Comparison of ENCODE assay signal across 25 cellular contexts in genomic region chr14:63781686-63782085, GRCh38. TPM values are rescaled to one million over a fixed set of nuclear protein-coding genes. Genes with fewer than 3 reads are reported as not detected.
A peak's percentile ranks its signal among the peaks of the same experiment; 100 is the strongest.
DNase-seq lines count a peak whose midpoint lies in the region; ATAC-seq, FAIRE-seq and TF ChIP-seq lines count a peak whose summit lies in the region.
"Had no signal": no experiment of that assay in that cellular context is flagged by ENCODE, and none has a peak within 500 bp of the region (broad histone marks: within the 10 kb centered on the region; RNA-seq: fewer than 3 reads in every experiment).

No MANE protein-coding gene starts in this region.

- intact Hi-C loops in HepG2 (cut with micrococcal nuclease; ENCODE audit: unreplicated experiment), result no loop called here
- intact Hi-C loops in right lobe of liver (cut with DNase I), result no loop called here

- DNase-seq in HepG2 (ENCODE audit: low spot score), result peak; percentile 23
- DNase-seq in right lobe of liver, result no peak
- DNase-seq in HTR-8/SVneo (ENCODE audit: insufficient read length, low spot score), result no peak
- peak; percentile 43 for DNase-seq in bronchial epithelial cell (ENCODE audit: low read depth)
- DNase-seq in GDM1 (lab: John Stamatoyannopoulos, UW), result no peak
- no peak for DNase-seq in NCI-H187 (lab: John Stamatoyannopoulos, UW)
- DNase-seq: BE2C; DMS79 treated with DMSO at 0.1 percent for 48 hours; GM23248; HCEC 1CT; Kasumi-1; MM.1S; NCI-H1048; NCI-H1436 treated with DMSO at 0.1 percent for 48 hours; NCI-H2029; NCI-H226; NCI-H524; NCI-H774; NK-92 treated with Interleukin-12 subunit alpha and Interleukin-12 subunit beta, amount 100 ng/mL, for 24 hours; Peyer's patch; T-helper 1 cell had no signal

- BruUV-seq in HepG2 (replicated peaks; lab: Mats Ljungman, UMichigan), result no TSS peak

- in situ Hi-C loops in HepG2 (cut with HindIII; ENCODE audit: extremely low pct_ligation_motif_present, low pct_unique_long_range_greater_than_20kb), result no loop called here

- no peaks in the 10 kb centered on the region for H3K79me2 ChIP-seq in HepG2 (ENCODE audit: insufficient read depth, low read length)

- CTCF ChIA-PET in HepG2 (lab: Yijun Ruan, JAX; ENCODE audit: low intra/inter-chr PET ratio, low total read pairs), result no interaction called here

- H3K4me3 ChIP-seq in HepG2 (replicated peaks in 1 of 3; ENCODE audit: insufficient read depth in 1 of 3, low read depth in 2 of 3, low read length in 3 of 3), result no peak overlapping the region
- no peak overlapping the region for H3K4me3 ChIP-seq in right lobe of liver
- no peak overlapping the region for H3K4me3 ChIP-seq in bronchial epithelial cell (ENCODE audit: low read depth, low read length)
- H3K4me3 ChIP-seq: GM23248, Peyer's patch, SJSA1 had no signal

- FAIRE-seq in HepG2 (lab: Jason Lieb, UNC), result no peak
- FAIRE-seq in HTR-8/SVneo (lab: Jason Lieb, UNC), result peak; percentile 59
- FAIRE-seq in bronchial epithelial cell (lab: Jason Lieb, UNC), result no peak
- FAIRE-seq: A204.1, GM12891 had no signal

- no peak overlapping the region for H3K9ac ChIP-seq in HepG2 (ENCODE audit: insufficient read depth, low read depth, low read length)
- H3K9ac ChIP-seq: GM23248 had no signal

- H4K20me1 ChIP-seq in HepG2 (ENCODE audit: insufficient read depth, low read length), result no peaks in the 10 kb centered on the region

- TF ChIP-seq RAD21 in HepG2 (CRISPR knock-in tag; IDR thresholded peaks at IDR 0.05), result no peak

- WGBS in HepG2 (ENCODE audit: low lambda C conversion rate), result 52% methylated on average over 3 of the region's 3 CpGs
- WGBS in right lobe of liver (ENCODE audit: insufficient coverage, low coverage, low lambda C conversion rate, missing lambda C conversion rate), result 75% methylated on average over 1 of the region's 3 CpGs

- H3K27me3 ChIP-seq in HepG2 (ENCODE audit: control insufficient read depth in 1 of 2, insufficient read depth in 2 of 2, low read length in 2 of 2) (no peaks in the 10 kb centered on the region), right lobe of liver (no peaks in the 10 kb centered on the region), bronchial epithelial cell (ENCODE audit: control insufficient read depth, insufficient read depth, low read length) (no peaks in the 10 kb centered on the region)
- H3K27me3 ChIP-seq: BE2C, Peyer's patch, SJSA1 had no signal

- ATAC-seq in HepG2 (no peak), right lobe of liver (no peak), GM18502 (IDR thresholded peaks at IDR 0.05; ENCODE audit: poor library complexity, unreplicated experiment) (no peak)

- no peaks in the 10 kb centered on the region for H3K9me3 ChIP-seq in HepG2 (ENCODE audit: low read length)
- H3K9me3 ChIP-seq in right lobe of liver, result no peaks in the 10 kb centered on the region
- H3K9me3 ChIP-seq: BE2C, Peyer's patch, SJSA1 had no signal

- POLR2A ChIA-PET in HepG2 (lab: Yijun Ruan, JAX), result no interaction called here

- TF ChIP-seq POLR2A in HepG2 (IDR thresholded peaks at IDR 0.05; ENCODE audit: insufficient read depth in 1 of 2, low read depth in 2 of 2, low read length in 2 of 2) (no peak), right lobe of liver (IDR thresholded peaks at IDR 0.05) (no peak)

- no peak for TF ChIP-seq CTCF in HepG2 (CRISPR knock-in tag; IDR thresholded peaks at IDR 0.05)
- TF ChIP-seq CTCF in right lobe of liver (IDR thresholded peaks at IDR 0.05), result no peak
- no peak for TF ChIP-seq CTCF in bronchial epithelial cell (IDR thresholded peaks at IDR 0.05; ENCODE audit: insufficient read depth, low read length, severe bottlenecking)

- H3K4me1 ChIP-seq in HepG2 (ENCODE audit: insufficient read depth, low read length) (peaks cover 31% of the 10 kb centered on the region), right lobe of liver (no peaks in the 10 kb centered on the region)
- H3K4me1 ChIP-seq: BE2C, Peyer's patch had no signal

- H3K36me3 ChIP-seq in HepG2 (replicated peaks in 1 of 2; ENCODE audit: control insufficient read depth in 1 of 2, insufficient read depth in 2 of 2, low read length in 2 of 2) (no peaks in the 10 kb centered on the region), right lobe of liver (no peaks in the 10 kb centered on the region), bronchial epithelial cell (ENCODE audit: control insufficient read depth, insufficient read depth, low read length) (no peaks in the 10 kb centered on the region)
- H3K36me3 ChIP-seq: BE2C, Peyer's patch, SJSA1 had no signal

- H2AFZ ChIP-seq in HepG2 (ENCODE audit: low read length), result no peak overlapping the region
- H2AFZ ChIP-seq: GM23248 had no signal

- H3K27ac ChIP-seq in HepG2 (ENCODE audit: extremely low read length, insufficient read depth, low read length), result no peak overlapping the region
- H3K27ac ChIP-seq in right lobe of liver, result no peak overlapping the region
- H3K27ac ChIP-seq: GM23248, Peyer's patch, SJSA1 had no signal

- H3K4me2 ChIP-seq in HepG2 (ENCODE audit: low read depth, low read length), result peak overlapping the region; percentile 32; the same call in 1 of the 2 replicates

- TF ChIP-seq EP300 in HepG2 (IDR thresholded peaks at IDR 0.05; ENCODE audit: low read depth in 2 of 2, low read length in 2 of 2) (no peak), HepG2 (CRISPR knock-in tag; IDR thresholded peaks at IDR 0.05; ENCODE audit: borderline replicate concordance) (no peak)

TF ChIP-seq in HepG2, 621 proteins besides CTCF, POLR2A, EP300 and RAD21:
- TF ChIP-seq ZBTB10 (CRISPR knock-in tag; IDR thresholded peaks at IDR 0.05; ENCODE audit: borderline replicate concordance), result no peak
- 0 out of 2 replicates have a peak, but pooled peaks have one; percentile 23 for TF ChIP-seq PPARG (CRISPR knock-in tag; conservative IDR thresholded peaks at IDR 0.05)
- peak; percentile 42; the same call in 1 of the 2 replicates for TF ChIP-seq ZNF121 (CRISPR knock-in tag; IDR thresholded peaks at IDR 0.05)
- peak; percentile 57; the same call in 1 of the 2 replicates for TF ChIP-seq FOSL2 (CRISPR knock-in tag; IDR thresholded peaks at IDR 0.05)
- TF ChIP-seq SMC3 (IDR thresholded peaks at IDR 0.05; ENCODE audit: low read length), result no peak
- TF ChIP-seq NCOR1 (IDR thresholded peaks at IDR 0.05; ENCODE audit: borderline replicate concordance, low read length), result no peak

RNA-seq across cellular contexts. Expression of gene SGPP1, which starts 53.8 kb away (rescaled TPM):
- total RNA-seq in HepG2 (2016; rRNA removed; fragmentation: Illumina TruSeq; extraction: Trizol) (4.8 and 6.4 TPM in 2 replicates), right lobe of liver (10 to 100 TPM; 13.2 to 25.6 (median 20.9) TPM), bronchial epithelial cell (35.3 and 39.2 TPM in 2 replicates)
- 0.61 and 0.79 TPM in 2 replicates for total RNA-seq in HepG2 (2016; cell fraction: cytosol; rRNA removed; fragmentation: Illumina TruSeq; extraction: Trizol; ENCODE audit: low read depth)
- total RNA-seq in HepG2 (2016; cell fraction: insoluble cytoplasmic fraction; rRNA removed; fragmentation: Illumina TruSeq; extraction: Trizol), result 3.9 and 7.0 TPM in 2 replicates
- total RNA-seq in HepG2 (2016; cell fraction: membrane; rRNA removed; fragmentation: Illumina TruSeq; extraction: Trizol), result 1.8 and 2.5 TPM in 2 replicates
- 8.8 and 9.5 TPM in 2 replicates for total RNA-seq in HepG2 (2016; cell fraction: nucleus; rRNA removed; fragmentation: Illumina TruSeq; extraction: Trizol)
- polyA plus RNA-seq in HepG2 (2011; rRNA removed), result 6.6 and 6.8 TPM in 2 replicates
- polyA plus RNA-seq in HepG2 (2011; cell fraction: cytosol; rRNA removed), result 3.8 and 5.9 TPM in 2 replicates
- polyA plus RNA-seq in HepG2 (2011; cell fraction: nucleus; rRNA removed), result 2.6 and 3.1 TPM in 2 replicates
- polyA plus RNA-seq in HepG2 (2012), result 8.6 and 12.1 TPM in 2 replicates
- polyA plus RNA-seq in HepG2 (2016; cell fraction: cytosol; fragmentation: Illumina TruSeq; extraction: Trizol; ENCODE audit: low read depth), result 0.44 and 0.58 TPM in 2 replicates
- 5.9 and 6.6 TPM in 2 replicates for polyA plus RNA-seq in HepG2 (2016; cell fraction: insoluble cytoplasmic fraction; fragmentation: Illumina TruSeq; extraction: Trizol; ENCODE audit: low read depth)
- 1.8 and 2.2 TPM in 2 replicates for polyA plus RNA-seq in HepG2 (2016; cell fraction: membrane; fragmentation: Illumina TruSeq; extraction: Trizol; ENCODE audit: low read depth)
- polyA plus RNA-seq in HepG2 (2016; cell fraction: nucleus; fragmentation: Illumina TruSeq; extraction: Trizol; ENCODE audit: insufficient read depth, low read depth), result 13.3 and 14.2 TPM in 2 replicates
- polyA minus RNA-seq in HepG2 (2011; rRNA and poly(A)+ RNA removed; ENCODE audit: low replicate concordance), result 7.8 and 12.9 TPM in 2 replicates
- polyA minus RNA-seq in HepG2 (2011; cell fraction: cytosol; rRNA and poly(A)+ RNA removed), result 5.9 and 6.9 TPM in 2 replicates
- 8.0 and 8.9 TPM in 2 replicates for polyA minus RNA-seq in HepG2 (2011; cell fraction: nucleus; rRNA and poly(A)+ RNA removed)

Comparison
In these comparisons a context has a peak if more than half of its experiments do, and no peak if none do; other contexts are left out.
1. DNase-seq: peak in HepG2 (single experiment) and bronchial epithelial cell (single experiment); none in right lobe of liver (0 of 3), HTR-8/SVneo (single experiment), GDM1 (single experiment) and NCI-H187 (0 of 2).